Comparison of ENCODE assay signal across 17 cellular contexts in the genomic region with DNA sequence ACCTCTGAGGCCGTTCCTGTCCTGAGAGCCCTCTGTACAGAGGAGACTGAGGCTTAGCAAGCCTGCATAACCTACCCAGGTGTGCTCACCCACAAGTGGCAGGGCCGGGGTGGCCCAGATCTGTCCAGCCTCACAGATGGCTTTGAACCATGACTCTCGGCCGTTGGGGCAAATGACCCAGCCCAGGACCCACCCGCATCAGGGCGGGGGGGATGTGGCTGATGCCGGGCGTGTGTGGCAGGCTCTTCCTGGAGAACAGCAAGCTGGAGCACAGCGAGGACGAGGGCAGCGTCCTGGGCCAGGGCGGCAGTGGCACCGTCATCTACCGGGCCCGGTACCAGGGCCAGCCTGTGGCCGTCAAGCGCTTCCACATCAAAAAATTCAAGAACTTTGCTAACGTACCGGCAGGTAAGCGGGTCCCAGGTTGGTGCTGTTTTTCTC.
DNase-seq lines count a peak whose midpoint lies in the region; ATAC-seq and TF ChIP-seq lines count a peak whose summit lies in the region.
"Had no signal": no experiment of that assay in that cellular context is flagged by ENCODE, and none has a peak within 500 bp of the region (broad histone marks: within the 10 kb centered on the region; RNA-seq: fewer than 3 reads in every experiment).

No MANE protein-coding gene starts in this region.

- POLR2A ChIA-PET in SK-N-SH (lab: Yijun Ruan, JAX), result no interaction called here

- H4K20me1 ChIP-seq in SK-N-SH (ENCODE audit: insufficient read depth), result no peaks in the 10 kb centered on the region

- H3K27ac ChIP-seq in SK-N-SH (ENCODE audit: low read depth in 2 of 2, low read length in 1 of 2) (no peak overlapping the region), coronary artery (no peak overlapping the region), lung (ENCODE audit: low read depth in 1 of 2, low read length in 1 of 2) (no peak overlapping the region), spleen (no peak overlapping the region)
- H3K27ac ChIP-seq: 22Rv1; BLaER1 treated with 17β-estradiol and CSF1 and Interleukin-3, amounts not matched to agents 10 nM and 100 nM; HL-60 had no signal

- no peak overlapping the region for H3K27ac Mint-ChIP-seq in activated naive CD4-positive, alpha-beta T cell treated with anti-CD3 and anti-CD28 coated beads, Interleukin-2, amount 10 ng/mL, durations not matched to agents 7 days and 5 days
- no peak overlapping the region for H3K27ac Mint-ChIP-seq in T-helper 2 cell treated with Interferon-gamma antibody and Interleukin-4, amounts not matched to agents 5 μg/mL and 100 μg/mL, for 36 hours

- no peaks in the 10 kb centered on the region for H3K79me2 ChIP-seq in SK-N-SH (ENCODE audit: insufficient read depth)

- H3K9me3 Mint-ChIP-seq in activated naive CD4-positive, alpha-beta T cell treated with anti-CD3 and anti-CD28 coated beads, Interleukin-2, amount 10 ng/mL, durations not matched to agents 7 days and 5 days, result no peaks in the 10 kb centered on the region
- no peaks in the 10 kb centered on the region for H3K9me3 Mint-ChIP-seq in T-helper 2 cell treated with Interferon-gamma antibody and Interleukin-4, amounts not matched to agents 5 μg/mL and 100 μg/mL, for 36 hours

- H3K36me3 ChIP-seq in SK-N-SH (replicated peaks in 1 of 2; ENCODE audit: control insufficient read depth in 1 of 2, insufficient read depth in 2 of 2, low read length in 1 of 2) (peaks cover 4 to 19% of the 10 kb centered on the region in 2 experiments), lung (ENCODE audit: control insufficient read depth in 2 of 2, insufficient read depth in 2 of 2, low read length in 2 of 2) (peaks cover 0 to 39% of the 10 kb centered on the region in 2 donors), spleen (peaks cover 0 to 100% (median 82%) of the 10 kb centered on the region in 6 donors)
- H3K36me3 ChIP-seq: BLaER1 treated with 17β-estradiol and CSF1 and Interleukin-3, amounts not matched to agents 10 nM and 100 nM had no signal

- H3K27me3 ChIP-seq in SK-N-SH (ENCODE audit: insufficient read depth), result no peaks in the 10 kb centered on the region
- H3K27me3 ChIP-seq in lung (ENCODE audit: control insufficient read depth, insufficient read depth), result no peaks in the 10 kb centered on the region
- no peaks in the 10 kb centered on the region for H3K27me3 ChIP-seq in spleen (replicated peaks in 1 of 7)

- TF ChIP-seq CTCF in SK-N-SH (IDR thresholded peaks at IDR 0.05) (no peak), coronary artery (IDR thresholded peaks at IDR 0.05) (no peak), lung (IDR thresholded peaks at IDR 0.05; ENCODE audit: control extremely low read depth, extremely low read depth) (no peak), spleen (IDR thresholded peaks at IDR 0.05 in 8 of 11, conservative IDR thresholded peaks at IDR 0.05 in 3 of 11) (no peak)

- ATAC-seq in SK-N-SH treated with all-trans-retinoic acid at 6 μM for 48 hours (no peak), lung (ENCODE audit: insufficient read depth, low FRiP score) (no peak), HG03354 (IDR thresholded peaks at IDR 0.05; ENCODE audit: poor library complexity, severe bottlenecking, unreplicated experiment) (no peak)
- ATAC-seq: HCT116 had no signal

- H3K4me3 ChIP-seq in SK-N-SH (ENCODE audit: low read depth in 2 of 2, low read length in 1 of 2), result no peak overlapping the region
- no peak overlapping the region for H3K4me3 ChIP-seq in coronary artery
- H3K4me3 ChIP-seq in lung, result no peak overlapping the region
- no peak overlapping the region for H3K4me3 ChIP-seq in spleen
- H3K4me3 ChIP-seq: BLaER1 treated with 17β-estradiol and CSF1 and Interleukin-3, amounts not matched to agents 10 nM and 100 nM; K562 had no signal

- H3K4me1 Mint-ChIP-seq in activated naive CD4-positive, alpha-beta T cell treated with anti-CD3 and anti-CD28 coated beads, Interleukin-2, amount 10 ng/mL, durations not matched to agents 7 days and 5 days, result no peaks in the 10 kb centered on the region
- no peaks in the 10 kb centered on the region for H3K4me1 Mint-ChIP-seq in T-helper 2 cell treated with Interferon-gamma antibody and Interleukin-4, amounts not matched to agents 5 μg/mL and 100 μg/mL, for 36 hours (ENCODE audit: low read depth)

- no peak for TF ChIP-seq EP300 in SK-N-SH (IDR thresholded peaks at IDR 0.05; ENCODE audit: borderline replicate concordance in 1 of 2, low read depth in 1 of 2, low read length in 1 of 2)

- H3K4me1 ChIP-seq in SK-N-SH (ENCODE audit: control insufficient read depth in 1 of 2, insufficient read depth in 2 of 2, low read depth in 1 of 2, low read length in 1 of 2) (no peaks in the 10 kb centered on the region; a peak in 1 of 4 replicates), lung (ENCODE audit: control insufficient read depth in 2 of 2, insufficient read depth in 2 of 2, low read length in 2 of 2) (peaks cover 0 to 6% of the 10 kb centered on the region in 2 donors), spleen (peaks cover 0 to 12% (median 6%) of the 10 kb centered on the region in 6 donors)

- CTCF ChIA-PET in SK-N-SH (lab: Yijun Ruan, JAX), result no interaction called here
- CTCF ChIA-PET in activated naive CD4-positive, alpha-beta T cell treated with anti-CD3 and anti-CD28 coated beads, Interleukin-2, amount 10 ng/mL, durations not matched to agents 7 days and 5 days (lab: Charles Lee), result interaction anchor here (0.6 kb wide), 1 partner anchor 32 kb away, joined by 3 read pairs; no protein-coding TSS in a partner anchor

- peaks cover 12% of the 10 kb centered on the region for H3K27me3 Mint-ChIP-seq in activated naive CD4-positive, alpha-beta T cell treated with anti-CD3 and anti-CD28 coated beads, Interleukin-2, amount 10 ng/mL, durations not matched to agents 7 days and 5 days
- peaks cover 3% of the 10 kb centered on the region for H3K27me3 Mint-ChIP-seq in T-helper 2 cell treated with Interferon-gamma antibody and Interleukin-4, amounts not matched to agents 5 μg/mL and 100 μg/mL, for 36 hours (ENCODE audit: low read depth)

- H3K9me3 ChIP-seq in SK-N-SH, result no peaks in the 10 kb centered on the region
- no peaks in the 10 kb centered on the region for H3K9me3 ChIP-seq in lung (ENCODE audit: control insufficient read depth in 2 of 2, insufficient read depth in 1 of 2, low read length in 1 of 2)
- no peaks in the 10 kb centered on the region for H3K9me3 ChIP-seq in spleen
- H3K9me3 ChIP-seq: BLaER1 treated with 17β-estradiol and CSF1 and Interleukin-3, amounts not matched to agents 10 nM and 100 nM had no signal

- TF ChIP-seq RAD21 in SK-N-SH (IDR thresholded peaks at IDR 0.05; ENCODE audit: low read length), result no peak

- WGBS in SK-N-SH (ENCODE audit: low lambda C conversion rate), result 93% methylated on average over 11 of the region's 20 CpGs
- WGBS in lung, 2 donors, result 96 to 98% methylated on average over 20 of the region's 20 CpGs
- 91 to 97% (median 95%) methylated on average over 5 to 20 of the region's 20 CpGs for WGBS in spleen, 5 donors

- H3K4me2 ChIP-seq in SK-N-SH, result no peak overlapping the region
- H3K4me2 ChIP-seq: BLaER1 treated with 17β-estradiol and CSF1 and Interleukin-3, amounts not matched to agents 10 nM and 100 nM had no signal

- no peaks in the 10 kb centered on the region for H3F3A ChIP-seq in SK-N-SH (replicated peaks; ENCODE audit: insufficient read depth)

- H3K36me3 Mint-ChIP-seq in activated naive CD4-positive, alpha-beta T cell treated with anti-CD3 and anti-CD28 coated beads, Interleukin-2, amount 10 ng/mL, durations not matched to agents 7 days and 5 days, result no peaks in the 10 kb centered on the region
- no peaks in the 10 kb centered on the region for H3K36me3 Mint-ChIP-seq in T-helper 2 cell treated with Interferon-gamma antibody and Interleukin-4, amounts not matched to agents 5 μg/mL and 100 μg/mL, for 36 hours (ENCODE audit: low read depth)

- H2AFZ ChIP-seq in SK-N-SH (ENCODE audit: low read depth), result no peak overlapping the region

- no peak overlapping the region for H3K9ac ChIP-seq in SK-N-SH
- H3K9ac ChIP-seq: BLaER1 treated with 17β-estradiol and CSF1 and Interleukin-3, amounts not matched to agents 10 nM and 100 nM had no signal

- no peak overlapping the region for H3K4me3 Mint-ChIP-seq in activated naive CD4-positive, alpha-beta T cell treated with anti-CD3 and anti-CD28 coated beads, Interleukin-2, amount 10 ng/mL, durations not matched to agents 7 days and 5 days
- no peak overlapping the region for H3K4me3 Mint-ChIP-seq in T-helper 2 cell treated with Interferon-gamma antibody and Interleukin-4, amounts not matched to agents 5 μg/mL and 100 μg/mL, for 36 hours

- intact Hi-C loops in spleen (cut with DNase I; ENCODE audit: low total_unique reads), result no loop called here

- DNase-seq in SK-N-SH, result peak; percentile 21
- peak; percentile 19 for DNase-seq in coronary artery (ENCODE audit: low spot score)
- DNase-seq in lung (ENCODE audit: low spot score), result peak; percentile 25
- peak; percentile 69 for DNase-seq in spleen
- no peak for DNase-seq in activated naive CD4-positive, alpha-beta T cell treated with anti-CD3 and anti-CD28 coated beads, Interleukin-2, amount 10 ng/mL, durations not matched to agents 7 days and 5 days
- DNase-seq in T-helper 2 cell treated with Interferon-gamma antibody and Interleukin-4, amounts not matched to agents 5 μg/mL and 100 μg/mL, for 36 hours (ENCODE audit: low spot score), result no peak
- DNase-seq: COR-L47, NCI-H1436 treated with DMSO at 0.1 percent for 48 hours, NCI-H2227 treated with DMSO at 0.1 percent for 48 hours, NCI-H524 treated with DMSO at 0.1 percent for 48 hours had no signal

- TF ChIP-seq POLR2A in spleen (IDR thresholded peaks at IDR 0.05), result no peak

- H3K9me2 ChIP-seq in SK-N-SH, result no peaks in the 10 kb centered on the region

TF ChIP-seq in SK-N-SH, 30 proteins besides CTCF, POLR2A, EP300 and RAD21 (continues in another document):
- TF ChIP-seq FOXJ3 (CRISPR knock-in tag; IDR thresholded peaks at IDR 0.05), result no peak
- no peak for TF ChIP-seq RXRA (IDR thresholded peaks at IDR 0.05; ENCODE audit: borderline replicate concordance, low read depth)
- TF ChIP-seq FOSL2 (IDR thresholded peaks at IDR 0.05; ENCODE audit: borderline replicate concordance, low read depth), result no peak

TF ChIP-seq in SK-N-SH treated with all-trans-retinoic acid at 6 μM for 48 hours, 23 proteins besides CTCF, POLR2A, EP300 and RAD21 (continues in another document):
- TF ChIP-seq CSDC2 (CRISPR knock-in tag; IDR thresholded peaks at IDR 0.05) (no peak), ESRRG (CRISPR knock-in tag; IDR thresholded peaks at IDR 0.05) (no peak), OSR1 (CRISPR knock-in tag; IDR thresholded peaks at IDR 0.05) (no peak), ZNF565 (CRISPR knock-in tag; conservative IDR thresholded peaks at IDR 0.05; ENCODE audit: low read depth) (no peak), ARNTL (CRISPR knock-in tag; IDR thresholded peaks at IDR 0.05; ENCODE audit: borderline replicate concordance, low read depth) (no peak), TCF4 (CRISPR knock-in tag; IDR thresholded peaks at IDR 0.05; ENCODE audit: borderline replicate concordance) (no peak), ZFP30 (CRISPR knock-in tag; IDR thresholded peaks at IDR 0.05) (no peak), TOX (CRISPR knock-in tag; IDR thresholded peaks at IDR 0.05; ENCODE audit: borderline replicate concordance) (no peak), ZNF70 (CRISPR knock-in tag; IDR thresholded peaks at IDR 0.05) (no peak)

Comparison
In these comparisons a context has a peak if more than half of its experiments do, and no peak if none do; other contexts are left out.
1. DNase-seq: peak in SK-N-SH (single experiment), coronary artery (single experiment), lung (single experiment) and spleen (single experiment); none in activated naive CD4-positive, alpha-beta T cell treated with anti-CD3 and anti-CD28 coated beads, Interleukin-2, amount 10 ng/mL, durations not matched to agents 7 days and 5 days (single experiment) and T-helper 2 cell treated with Interferon-gamma antibody and Interleukin-4, amounts not matched to agents 5 μg/mL and 100 μg/mL, for 36 hours (single experiment).